Comparison of ENCODE assay signal across 24 cellular contexts in genomic region chr12:42785944-42786343, GRCh38.
DNase-seq lines count a peak whose midpoint lies in the region; ATAC-seq, FAIRE-seq and TF ChIP-seq lines count a peak whose summit lies in the region.
"Had no signal": no experiment of that assay in that cellular context is flagged by ENCODE, and none has a peak within 500 bp of the region (broad histone marks: within the 10 kb centered on the region; RNA-seq: fewer than 3 reads in every experiment).

No MANE protein-coding gene starts in this region.

- no peaks in the 10 kb centered on the region for H3F3A ChIP-seq in neural progenitor cell (ENCODE audit: low read depth)

- H3K36me3 ChIP-seq in HEK293 (ENCODE audit: control insufficient read depth in 2 of 2, insufficient read depth in 1 of 2, low read length in 2 of 2): no peaks in the 10 kb centered on the region
- no peaks in the 10 kb centered on the region for H3K36me3 ChIP-seq in Panc1 (ENCODE audit: control insufficient read depth, insufficient read depth, low read length)
- H3K36me3 ChIP-seq in kidney (ENCODE audit: control insufficient read depth in 1 of 2, insufficient read depth in 2 of 2, low read length in 2 of 2): no peaks in the 10 kb centered on the region
- no peaks in the 10 kb centered on the region for H3K36me3 ChIP-seq in neural progenitor cell
- H3K36me3 ChIP-seq: BE2C, BLaER1 had no signal

- CTCF ChIA-PET in HEK293 (lab: Yijun Ruan, JAX): interaction anchor here (0.9 kb wide), 1 partner anchor 28 kb away, joined by 3 read pairs; no protein-coding TSS in a partner anchor
- CTCF ChIA-PET in Panc1 (lab: Charles Lee): no interaction called here

- in situ Hi-C loops in Panc1 (cut with HindIII; ENCODE audit: low pct_unique_long_range_greater_than_20kb, low sequenced_read_pairs): no loop called here

- no peak overlapping the region for H3K27ac Mint-ChIP-seq in neural progenitor cell
- H3K27ac Mint-ChIP-seq: CD4-positive, alpha-beta T cell; CD8-positive, alpha-beta T cell had no signal

- H3K36me3 Mint-ChIP-seq in neural progenitor cell: no peaks in the 10 kb centered on the region
- H3K36me3 Mint-ChIP-seq: CD8-positive, alpha-beta T cell had no signal

- peaks cover 24% of the 10 kb centered on the region for H3K4me1 Mint-ChIP-seq in neural progenitor cell

- no TSS peak for BruUV-seq in Panc1 (replicated peaks; lab: Mats Ljungman, UMichigan)

- no peaks in the 10 kb centered on the region for H4K20me1 ChIP-seq in neural progenitor cell (ENCODE audit: low read depth)
- H4K20me1 ChIP-seq: BLaER1 had no signal

- peak; percentile 42 for FAIRE-seq in kidney (lab: Jason Lieb, UNC)
- FAIRE-seq: A204.1, D721Med, G401.6, GM12891, GM19239 had no signal

- H3K27me3 ChIP-seq in Panc1 (ENCODE audit: control insufficient read depth, insufficient read depth, low read length) (no peaks in the 10 kb centered on the region), neural progenitor cell (no peaks in the 10 kb centered on the region)
- H3K27me3 ChIP-seq: BE2C, BLaER1 had no signal

- H3K9me3 ChIP-seq in HEK293 (ENCODE audit: control insufficient read depth, insufficient read depth, low read depth, low read length) (no peaks in the 10 kb centered on the region), Panc1 (ENCODE audit: control insufficient read depth, insufficient read depth, low read depth, low read length) (no peaks in the 10 kb centered on the region), kidney (ENCODE audit: control insufficient read depth in 1 of 2, low read length in 2 of 2) (no peaks in the 10 kb centered on the region), neural progenitor cell (ENCODE audit: low read depth) (no peaks in the 10 kb centered on the region)
- H3K9me3 ChIP-seq: BE2C, BLaER1, Caco-2 had no signal

- peak overlapping the region; percentile 18 for H2AFZ ChIP-seq in neural progenitor cell (replicated peaks)

- H3K9ac ChIP-seq in kidney (ENCODE audit: low read length in 2 of 2) (no peak overlapping the region), neural progenitor cell (no peak overlapping the region)
- H3K9ac ChIP-seq: BLaER1 had no signal

- H3K27ac ChIP-seq in HEK293 (ENCODE audit: extremely low read depth, low read depth, low read length) (no peak overlapping the region), Panc1 (ENCODE audit: low read length) (peak overlapping the region; percentile 66; the same call in 1 of the 2 replicates), kidney (ENCODE audit: low read depth in 2 of 2, low read length in 2 of 2) (no peak overlapping the region), neural progenitor cell (no peak overlapping the region)
- H3K27ac ChIP-seq: BLaER1 had no signal

- H3K9me3 Mint-ChIP-seq in neural progenitor cell: no peaks in the 10 kb centered on the region
- H3K9me3 Mint-ChIP-seq: CD4-positive, alpha-beta T cell; CD8-positive, alpha-beta T cell had no signal

- intact Hi-C loops in Panc1 (cut with micrococcal nuclease; ENCODE audit: unreplicated experiment): no loop called here
- intact Hi-C loops in kidney (cut with DNase I): no loop called here

- no peaks in the 10 kb centered on the region for H3K79me2 ChIP-seq in neural progenitor cell (ENCODE audit: low read depth)

- no peaks in the 10 kb centered on the region for H3K27me3 Mint-ChIP-seq in neural progenitor cell (ENCODE audit: insufficient read depth, low read depth)
- H3K27me3 Mint-ChIP-seq: CD4-positive, alpha-beta T cell had no signal

- ATAC-seq in Panc1: no peak
- ATAC-seq in HG02571 (IDR thresholded peaks at IDR 0.05; ENCODE audit: unreplicated experiment): no peak
- ATAC-seq in GM19463 (IDR thresholded peaks at IDR 0.05; ENCODE audit: unreplicated experiment): no peak
- ATAC-seq: CD8-positive, alpha-beta T cell had no signal

- H3K4me3 Mint-ChIP-seq in neural progenitor cell: no peak overlapping the region
- H3K4me3 Mint-ChIP-seq: CD4-positive, alpha-beta T cell; CD8-positive, alpha-beta T cell had no signal

- no peaks in the 10 kb centered on the region for H3K4me1 ChIP-seq in HEK293 (ENCODE audit: control insufficient read depth, insufficient read depth, low read length)
- peaks cover 10% of the 10 kb centered on the region for H3K4me1 ChIP-seq in Panc1 (ENCODE audit: control insufficient read depth, insufficient read depth, low read length)
- no peaks in the 10 kb centered on the region for H3K4me1 ChIP-seq in kidney (ENCODE audit: control insufficient read depth in 1 of 2, insufficient read depth in 1 of 2, low read depth in 1 of 2, low read length in 2 of 2)
- H3K4me1 ChIP-seq in neural progenitor cell: no peaks in the 10 kb centered on the region
- H3K4me1 ChIP-seq: BLaER1 had no signal

- no peak overlapping the region for H3K4me2 ChIP-seq in neural progenitor cell
- H3K4me2 ChIP-seq: BLaER1 had no signal

- H3K4me3 ChIP-seq in HEK293 (ENCODE audit: low read depth, low read length) (no peak overlapping the region), Panc1 (ENCODE audit: low read depth in 2 of 2, low read length in 2 of 2) (no peak overlapping the region), kidney (ENCODE audit: low read length in 2 of 2) (no peak overlapping the region), neural progenitor cell (no peak overlapping the region)
- H3K4me3 ChIP-seq: BLaER1 had no signal

- POLR2A ChIA-PET in HEK293 (lab: Yijun Ruan, JAX) (no interaction called here), Panc1 (lab: Charles Lee) (no interaction called here)

- DNase-seq in Panc1 (ENCODE audit: low read depth, low spot score): no peak
- DNase-seq in kidney: no peak
- DNase-seq in neural progenitor cell (ENCODE audit: low spot score): no peak
- no peak for DNase-seq in NCI-H1092 (lab: John Stamatoyannopoulos, UW)
- no peak for DNase-seq in amygdala (lab: John Stamatoyannopoulos, UW)
- DNase-seq: 8988T; ACHN; C1 segment of cervical spinal cord; Caco-2; Calu3; CD4-positive, alpha-beta T cell; CD8-positive, alpha-beta T cell; DMS79 treated with DMSO at 0.1 percent for 48 hours; GF-D8 had no signal

- TF ChIP-seq CTCF in HEK293 (tag by site-specific recombination; IDR thresholded peaks at IDR 0.05): no peak
- TF ChIP-seq CTCF in Panc1 (IDR thresholded peaks at IDR 0.05): no peak
- TF ChIP-seq CTCF in kidney (IDR thresholded peaks at IDR 0.05; ENCODE audit: borderline replicate concordance, extremely low read depth, insufficient read depth): no peak
- no peak for TF ChIP-seq CTCF in neural progenitor cell (IDR thresholded peaks at IDR 0.05)

TF ChIP-seq in HEK293, 187 proteins besides CTCF, POLR2A, EP300 and RAD21:
- TF ChIP-seq ZSCAN18 (tag by site-specific recombination; IDR thresholded peaks at IDR 0.05) (no peak), HOXC10 (CRISPR knock-in tag; IDR thresholded peaks at IDR 0.05) (no peak), ATF2 (tag by site-specific recombination; IDR thresholded peaks at IDR 0.05; ENCODE audit: low read depth) (peak; percentile 78)
